In the genomic region with DNA sequence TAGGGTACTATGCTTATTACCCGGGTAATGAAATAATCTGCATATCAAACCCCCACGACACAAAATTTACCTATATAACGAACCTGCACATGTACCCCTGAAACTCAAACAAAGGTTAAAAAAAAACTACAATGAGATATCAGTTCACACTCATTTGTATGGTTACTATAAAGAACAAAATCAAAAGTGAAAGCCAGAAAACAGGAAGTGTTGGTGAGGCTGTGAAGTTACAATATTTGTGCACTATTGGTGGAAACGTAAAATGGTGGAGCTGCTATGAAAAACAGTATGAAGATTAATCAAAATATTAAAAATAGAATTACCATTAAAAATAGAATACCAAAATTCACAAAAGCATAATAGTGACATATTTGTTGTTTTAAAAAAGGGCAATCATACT, we compare ENCODE assay signal across 16 cellular contexts.
A peak's percentile ranks its signal among the peaks of the same experiment; 100 is the strongest.
DNase-seq lines count a peak whose midpoint lies in the region; ATAC-seq and TF ChIP-seq lines count a peak whose summit lies in the region.
"Had no signal": no experiment of that assay in that cellular context is flagged by ENCODE, and none has a peak within 500 bp of the region (broad histone marks: within the 10 kb centered on the region; RNA-seq: fewer than 3 reads in every experiment).

No MANE protein-coding gene starts in this region.

- no peaks in the 10 kb centered on the region for H4K20me1 ChIP-seq in DND-41 (ENCODE audit: insufficient read depth, low read length)

- no peaks in the 10 kb centered on the region for H3K27me3 Mint-ChIP-seq in activated CD4-positive, alpha-beta T cell treated with anti-CD3 and anti-CD28 coated beads, Interleukin-2, amount 10 ng/mL, durations not matched to agents 7 days and 5 days
- H3K27me3 Mint-ChIP-seq in activated CD4-positive, alpha-beta T cell treated with anti-CD3 and anti-CD28 coated beads, Interleukin-2, amount 10 ng/mL, durations not matched to agents 24 days and 14 days = no peaks in the 10 kb centered on the region
- H3K27me3 Mint-ChIP-seq: activated T-cell treated with anti-CD3 and anti-CD28 coated beads, Interleukin-2, amount 50 U/mL, for 24 hours had no signal

- no peak overlapping the region for H3K27ac ChIP-seq in DND-41 (ENCODE audit: low read length)
- H3K27ac ChIP-seq: coronary artery, esophagus muscularis mucosa, hepatocyte had no signal

- H2AFZ ChIP-seq in DND-41 (ENCODE audit: low read depth, low read length) = peak overlapping the region; percentile 34; the same call in 1 of the 2 replicates
- H2AFZ ChIP-seq: hepatocyte had no signal

- H3K4me2 ChIP-seq in DND-41 (ENCODE audit: insufficient read depth, low read length) = no peak overlapping the region; the same call in 1 of the 2 replicates
- H3K4me2 ChIP-seq: hepatocyte had no signal

- H3K9ac ChIP-seq in DND-41 (ENCODE audit: low read depth, low read length) = no peak overlapping the region

- no peak overlapping the region for H3K27ac Mint-ChIP-seq in activated CD4-positive, alpha-beta T cell treated with anti-CD3 and anti-CD28 coated beads, Interleukin-2, amount 10 ng/mL, durations not matched to agents 7 days and 5 days
- no peak overlapping the region for H3K27ac Mint-ChIP-seq in activated CD4-positive, alpha-beta T cell treated with anti-CD3 and anti-CD28 coated beads, Interleukin-2, amount 10 ng/mL, durations not matched to agents 24 days and 14 days
- H3K27ac Mint-ChIP-seq: activated T-cell treated with anti-CD3 and anti-CD28 coated beads, Interleukin-2, amount 50 U/mL, for 24 hours; nephron progenitor cell had no signal

- POLR2A ChIA-PET in activated CD4-positive, alpha-beta T cell treated with anti-CD3 and anti-CD28 coated beads, Interleukin-2, amount 10 ng/mL, durations not matched to agents 7 days and 5 days (lab: Charles Lee) = no interaction called here

- H3K4me3 Mint-ChIP-seq in activated CD4-positive, alpha-beta T cell treated with anti-CD3 and anti-CD28 coated beads, Interleukin-2, amount 10 ng/mL, durations not matched to agents 7 days and 5 days = no peak overlapping the region
- H3K4me3 Mint-ChIP-seq in activated CD4-positive, alpha-beta T cell treated with anti-CD3 and anti-CD28 coated beads, Interleukin-2, amount 10 ng/mL, durations not matched to agents 24 days and 14 days = no peak overlapping the region
- H3K4me3 Mint-ChIP-seq: activated T-cell treated with anti-CD3 and anti-CD28 coated beads, Interleukin-2, amount 50 U/mL, for 24 hours; nephron progenitor cell had no signal

- no peak for DNase-seq in DND-41
- peak; percentile 57 for DNase-seq in NAMALWA (ENCODE audit: low spot score)
- no peak for DNase-seq in activated CD4-positive, alpha-beta T cell treated with anti-CD3 and anti-CD28 coated beads, Interleukin-2, amount 10 ng/mL, durations not matched to agents 7 days and 5 days
- no peak for DNase-seq in mucosa of descending colon
- no peak for DNase-seq in activated CD4-positive, alpha-beta T cell treated with anti-CD3 and anti-CD28 coated beads, Interleukin-2, amount 10 ng/mL, durations not matched to agents 24 days and 14 days
- no peak for DNase-seq in NCI-H2227 treated with DMSO at 0.1 percent for 48 hours (lab: John Stamatoyannopoulos, UW)
- DNase-seq: activated T-cell treated with anti-CD3 and anti-CD28 coated beads, Interleukin-2, amount 50 U/mL, for 24 hours; left ventricle myocardium superior; NCI-H1694 treated with DMSO at 0.1 percent for 48 hours; nephron progenitor cell; stimulated activated CD4-positive, alpha-beta T cell treated with anti-CD3 and anti-CD28 coated beads, Interleukin-2, amount 100 ng/mL, for 24 hours had no signal

- no peak for TF ChIP-seq CTCF in DND-41 (IDR thresholded peaks at IDR 0.05; ENCODE audit: borderline replicate concordance, extremely low read depth, low read length, poor library complexity, severe bottlenecking)
- TF ChIP-seq CTCF in mucosa of descending colon (IDR thresholded peaks at IDR 0.05) = no peak

- no peaks in the 10 kb centered on the region for H3K36me3 Mint-ChIP-seq in activated CD4-positive, alpha-beta T cell treated with anti-CD3 and anti-CD28 coated beads, Interleukin-2, amount 10 ng/mL, durations not matched to agents 7 days and 5 days (ENCODE audit: low read depth)
- H3K36me3 Mint-ChIP-seq in activated CD4-positive, alpha-beta T cell treated with anti-CD3 and anti-CD28 coated beads, Interleukin-2, amount 10 ng/mL, durations not matched to agents 24 days and 14 days (ENCODE audit: low read depth) = no peaks in the 10 kb centered on the region

- no peaks in the 10 kb centered on the region for H3K79me2 ChIP-seq in DND-41 (ENCODE audit: insufficient read depth, low read length)
- H3K79me2 ChIP-seq: hepatocyte had no signal

- H3K9me3 Mint-ChIP-seq in activated CD4-positive, alpha-beta T cell treated with anti-CD3 and anti-CD28 coated beads, Interleukin-2, amount 10 ng/mL, durations not matched to agents 7 days and 5 days = peaks cover 16% of the 10 kb centered on the region
- H3K9me3 Mint-ChIP-seq in activated CD4-positive, alpha-beta T cell treated with anti-CD3 and anti-CD28 coated beads, Interleukin-2, amount 10 ng/mL, durations not matched to agents 24 days and 14 days = peaks cover 14% of the 10 kb centered on the region

- H3K36me3 ChIP-seq in DND-41 (ENCODE audit: insufficient read depth, low read length) = no peaks in the 10 kb centered on the region
- no peaks in the 10 kb centered on the region for H3K36me3 ChIP-seq in mucosa of descending colon (ENCODE audit: low read depth)
- H3K36me3 ChIP-seq: esophagus muscularis mucosa had no signal

- no peaks in the 10 kb centered on the region for H3K27me3 ChIP-seq in DND-41 (ENCODE audit: insufficient read depth, low read length, poor library complexity)
- H3K27me3 ChIP-seq: esophagus muscularis mucosa, hepatocyte had no signal

- CTCF ChIA-PET in activated CD4-positive, alpha-beta T cell treated with anti-CD3 and anti-CD28 coated beads, Interleukin-2, amount 10 ng/mL, durations not matched to agents 7 days and 5 days (lab: Charles Lee) = no interaction called here

- intact Hi-C loops in mucosa of descending colon (cut with DNase I, micrococcal nuclease) = no loop called here
- intact Hi-C loops in activated CD4-positive, alpha-beta T cell treated with anti-CD3 and anti-CD28 coated beads, Interleukin-2, amount 10 ng/mL, durations not matched to agents 24 days and 14 days (cut with micrococcal nuclease) = no loop called here

- H3K4me1 Mint-ChIP-seq in activated CD4-positive, alpha-beta T cell treated with anti-CD3 and anti-CD28 coated beads, Interleukin-2, amount 10 ng/mL, durations not matched to agents 7 days and 5 days = peaks cover 2% of the 10 kb centered on the region
- no peaks in the 10 kb centered on the region for H3K4me1 Mint-ChIP-seq in activated CD4-positive, alpha-beta T cell treated with anti-CD3 and anti-CD28 coated beads, Interleukin-2, amount 10 ng/mL, durations not matched to agents 24 days and 14 days
- H3K4me1 Mint-ChIP-seq: nephron progenitor cell had no signal

- no peak overlapping the region for H3K4me3 ChIP-seq in DND-41 (ENCODE audit: low read depth in 1 of 2, low read length in 2 of 2)
- H3K4me3 ChIP-seq in mucosa of descending colon = no peak overlapping the region
- H3K4me3 ChIP-seq: coronary artery, esophagus muscularis mucosa, hepatocyte had no signal

- ATAC-seq in DND-41 (ENCODE audit: insufficient read depth, low read depth) (peak; percentile 48; the same call in 1 of the 3 replicates), GM19455 (IDR thresholded peaks at IDR 0.05; ENCODE audit: unreplicated experiment) (peak; percentile 66), HG03095 (IDR thresholded peaks at IDR 0.05; ENCODE audit: unreplicated experiment) (peak; percentile 91), mucosa of descending colon (no peak)
- ATAC-seq: left ventricle myocardium superior had no signal

- H3K4me1 ChIP-seq in DND-41 (ENCODE audit: insufficient read depth, low read length) (peaks cover 6% of the 10 kb centered on the region; the same call in 1 of the 2 replicates), mucosa of descending colon (ENCODE audit: low read depth) (no peaks in the 10 kb centered on the region)
- H3K4me1 ChIP-seq: esophagus muscularis mucosa had no signal

- peaks cover 13% of the 10 kb centered on the region for H3K9me3 ChIP-seq in DND-41 (ENCODE audit: insufficient read depth, low read length, severe bottlenecking)
- H3K9me3 ChIP-seq in mucosa of descending colon = peaks cover 18% of the 10 kb centered on the region
